In genomic region chr3:56654460-56654859, GRCh38 we compare ENCODE assay signal across 29 cellular contexts. TPM values are rescaled to one million over a fixed set of nuclear protein-coding genes. Genes with fewer than 3 reads are reported as not detected.
DNase-seq lines count a peak whose midpoint lies in the region; ATAC-seq and TF ChIP-seq lines count a peak whose summit lies in the region.
"Had no signal": no experiment of that assay in that cellular context is flagged by ENCODE, and none has a peak within 500 bp of the region (broad histone marks: within the 10 kb centered on the region; RNA-seq: fewer than 3 reads in every experiment).

No MANE protein-coding gene starts in this region.

- no peaks in the 10 kb centered on the region for H3K4me1 ChIP-seq in HEK293 (ENCODE audit: control insufficient read depth, insufficient read depth, low read length)
- no peaks in the 10 kb centered on the region for H3K4me1 ChIP-seq in endodermal cell (ENCODE audit: control insufficient read depth, insufficient read depth, low read length)
- H3K4me1 ChIP-seq: left lung, upper lobe of right lung had no signal

- intact Hi-C loops in activated CD4-positive, alpha-beta memory T cell treated with anti-CD3 and anti-CD28 coated beads for 36 hours (cut with micrococcal nuclease) = no loop called here

- 92 to 100% methylated on average over 1 of the region's 1 CpG for WGBS in endodermal cell (ENCODE audit: insufficient coverage in 1 of 2, insufficient read length in 1 of 2), 2 experiments

- peaks cover 36 to 68% of the 10 kb centered on the region in 2 experiments for H3K36me3 ChIP-seq in HEK293 (ENCODE audit: control insufficient read depth in 2 of 2, insufficient read depth in 1 of 2, low read length in 2 of 2)
- H3K36me3 ChIP-seq in endodermal cell (ENCODE audit: control insufficient read depth, insufficient read depth, low read length) = peaks cover 94% of the 10 kb centered on the region

- H3K4me3 ChIP-seq in HEK293 (ENCODE audit: low read depth, low read length) (no peak overlapping the region), endodermal cell (ENCODE audit: low read length) (no peak overlapping the region)
- H3K4me3 ChIP-seq: coronary artery, left lung, SK-N-MC, upper lobe of right lung had no signal

- no peak overlapping the region for H3K4me3 Mint-ChIP-seq in activated CD4-positive, alpha-beta memory T cell treated with anti-CD3 and anti-CD28 coated beads for 36 hours
- no peak overlapping the region for H3K4me3 Mint-ChIP-seq in activated CD4-positive, alpha-beta memory T cell treated with anti-CD3 and anti-CD28 coated beads, Interleukin-2, amount 10 ng/mL, durations not matched to agents 7 days and 5 days
- no peak overlapping the region for H3K4me3 Mint-ChIP-seq in endodermal cell
- no peak overlapping the region for H3K4me3 Mint-ChIP-seq in natural killer cell treated with Interleukin-12 subunit alpha and Interleukin-12 subunit beta and Interleukin-15 and Interleukin-18, amount 100 ng/mL, for 72 hours
- H3K4me3 Mint-ChIP-seq: activated naive CD4-positive, alpha-beta T cell treated with anti-CD3 and anti-CD28 coated beads, Interleukin-2, amount 50 U/mL, for 24 hours; T-helper 1 cell treated with Interleukin-12 subunit alpha and Interleukin-12 subunit beta and Interleukin-4 antibody, amounts not matched to agents 30 μg/mL and 1 μg/mL, for 36 hours had no signal

- H3K4me1 Mint-ChIP-seq in activated CD4-positive, alpha-beta memory T cell treated with anti-CD3 and anti-CD28 coated beads for 36 hours (ENCODE audit: low read depth) = peaks cover 34% of the 10 kb centered on the region
- H3K4me1 Mint-ChIP-seq in activated CD4-positive, alpha-beta memory T cell treated with anti-CD3 and anti-CD28 coated beads, Interleukin-2, amount 10 ng/mL, durations not matched to agents 7 days and 5 days = peaks cover 20% of the 10 kb centered on the region
- H3K4me1 Mint-ChIP-seq in endodermal cell = peaks cover 2% of the 10 kb centered on the region
- peaks cover 12 to 20% of the 10 kb centered on the region in 2 donors for H3K4me1 Mint-ChIP-seq in natural killer cell treated with Interleukin-12 subunit alpha and Interleukin-12 subunit beta and Interleukin-15 and Interleukin-18, amount 100 ng/mL, for 72 hours (ENCODE audit: low read depth in 2 of 2)

- H3K9me3 ChIP-seq in HEK293 (ENCODE audit: control insufficient read depth, insufficient read depth, low read depth, low read length) (no peaks in the 10 kb centered on the region), endodermal cell (ENCODE audit: control insufficient read depth, low read length) (no peaks in the 10 kb centered on the region)
- H3K9me3 ChIP-seq: left lung, upper lobe of right lung had no signal

- H3K9me3 Mint-ChIP-seq in activated CD4-positive, alpha-beta memory T cell treated with anti-CD3 and anti-CD28 coated beads for 36 hours = peaks cover 2% of the 10 kb centered on the region
- no peaks in the 10 kb centered on the region for H3K9me3 Mint-ChIP-seq in activated CD4-positive, alpha-beta memory T cell treated with anti-CD3 and anti-CD28 coated beads, Interleukin-2, amount 10 ng/mL, durations not matched to agents 7 days and 5 days
- no peaks in the 10 kb centered on the region for H3K9me3 Mint-ChIP-seq in endodermal cell
- H3K9me3 Mint-ChIP-seq in natural killer cell treated with Interleukin-12 subunit alpha and Interleukin-12 subunit beta and Interleukin-15 and Interleukin-18, amount 100 ng/mL, for 72 hours = no peaks in the 10 kb centered on the region
- H3K9me3 Mint-ChIP-seq: activated naive CD4-positive, alpha-beta T cell treated with anti-CD3 and anti-CD28 coated beads, Interleukin-2, amount 50 U/mL, for 24 hours; T-helper 1 cell treated with Interleukin-12 subunit alpha and Interleukin-12 subunit beta and Interleukin-4 antibody, amounts not matched to agents 30 μg/mL and 1 μg/mL, for 36 hours had no signal

- no peaks in the 10 kb centered on the region for H3K27me3 Mint-ChIP-seq in activated CD4-positive, alpha-beta memory T cell treated with anti-CD3 and anti-CD28 coated beads for 36 hours
- H3K27me3 Mint-ChIP-seq in activated CD4-positive, alpha-beta memory T cell treated with anti-CD3 and anti-CD28 coated beads, Interleukin-2, amount 10 ng/mL, durations not matched to agents 7 days and 5 days = no peaks in the 10 kb centered on the region
- H3K27me3 Mint-ChIP-seq in endodermal cell (ENCODE audit: insufficient read depth) = no peaks in the 10 kb centered on the region
- H3K27me3 Mint-ChIP-seq in natural killer cell treated with Interleukin-12 subunit alpha and Interleukin-12 subunit beta and Interleukin-15 and Interleukin-18, amount 100 ng/mL, for 72 hours = no peaks in the 10 kb centered on the region
- H3K27me3 Mint-ChIP-seq: activated naive CD4-positive, alpha-beta T cell treated with anti-CD3 and anti-CD28 coated beads, Interleukin-2, amount 50 U/mL, for 24 hours had no signal

- H3K27me3 ChIP-seq in endodermal cell (ENCODE audit: control insufficient read depth, insufficient read depth, low read length, poor library complexity, severe bottlenecking) = no peaks in the 10 kb centered on the region
- H3K27me3 ChIP-seq: left lung, upper lobe of right lung had no signal

- H3K36me3 Mint-ChIP-seq in activated CD4-positive, alpha-beta memory T cell treated with anti-CD3 and anti-CD28 coated beads for 36 hours = peaks cover 51% of the 10 kb centered on the region
- H3K36me3 Mint-ChIP-seq in activated CD4-positive, alpha-beta memory T cell treated with anti-CD3 and anti-CD28 coated beads, Interleukin-2, amount 10 ng/mL, durations not matched to agents 7 days and 5 days (ENCODE audit: low read depth) = peaks cover 81% of the 10 kb centered on the region
- peaks cover 77% of the 10 kb centered on the region for H3K36me3 Mint-ChIP-seq in endodermal cell (ENCODE audit: low read depth)
- H3K36me3 Mint-ChIP-seq in natural killer cell treated with Interleukin-12 subunit alpha and Interleukin-12 subunit beta and Interleukin-15 and Interleukin-18, amount 100 ng/mL, for 72 hours = peaks cover 39% of the 10 kb centered on the region

- no peak for TF ChIP-seq CTCF in HEK293 (tag by site-specific recombination; IDR thresholded peaks at IDR 0.05)
- TF ChIP-seq CTCF in endodermal cell (conservative IDR thresholded peaks at IDR 0.05) = no peak

- no peak overlapping the region for H3K9ac ChIP-seq in endodermal cell (ENCODE audit: extremely low read depth, low read length, poor library complexity, severe bottlenecking)

- DNase-seq in activated CD4-positive, alpha-beta memory T cell treated with anti-CD3 and anti-CD28 coated beads for 36 hours = no peak
- no peak for DNase-seq in activated CD4-positive, alpha-beta memory T cell treated with anti-CD3 and anti-CD28 coated beads, Interleukin-2, amount 10 ng/mL, durations not matched to agents 7 days and 5 days
- DNase-seq in endodermal cell = no peak
- DNase-seq in natural killer cell treated with Interleukin-12 subunit alpha and Interleukin-12 subunit beta and Interleukin-15 and Interleukin-18, amount 100 ng/mL, for 72 hours (ENCODE audit: low spot score) = no peak
- no peak for DNase-seq in mucosa of gallbladder (ENCODE audit: low spot score)
- no peak for DNase-seq in RKO (ENCODE audit: low spot score)
- DNase-seq: activated CD4-positive, alpha-beta T cell treated with anti-CD3 and anti-CD28 coated beads, Interleukin-2, amount 50 U/mL, for 48 hours; activated CD4-positive, CD25-positive, alpha-beta regulatory T cell treated with anti-CD3 and anti-CD28 coated beads, Interleukin-2, amount 50 U/mL, for 72 hours; activated CD8-positive, alpha-beta memory T cell treated with anti-CD3 and anti-CD28 coated beads, Interleukin-2, amount 50 U/mL, for 4 hours; aorta; C1 segment of cervical spinal cord; DND-41; effector memory CD4-positive, alpha-beta T cell; erythroblast; KBM-7; left lung; MM.1S; NCI-H2029; NCI-H524 treated with DMSO at 0.1 percent for 48 hours; stimulated activated CD4-positive, alpha-beta T cell treated with anti-CD3 and anti-CD28 coated beads, Interleukin-15, amount 100 ng/mL, for 24 hours; stimulated activated CD4-positive, alpha-beta T cell treated with anti-CD3 and anti-CD28 coated beads, Interleukin-4, amount 100 ng/mL, for 4 hours; upper lobe of right lung had no signal

- CTCF ChIA-PET in activated CD4-positive, alpha-beta memory T cell treated with anti-CD3 and anti-CD28 coated beads for 36 hours (lab: Charles Lee) = no interaction called here
- CTCF ChIA-PET in activated CD4-positive, alpha-beta memory T cell treated with anti-CD3 and anti-CD28 coated beads, Interleukin-2, amount 10 ng/mL, durations not matched to agents 7 days and 5 days (lab: Charles Lee) = interaction anchor here (1.3 kb wide), 1 partner anchor 145 kb away, joined by 4 read pairs; no protein-coding TSS in a partner anchor
- CTCF ChIA-PET in HEK293 (lab: Yijun Ruan, JAX) = interaction anchor here (0.6 kb wide), 1 partner anchor 333 kb away, joined by 3 read pairs; no protein-coding TSS in a partner anchor

- H3K27ac Mint-ChIP-seq in activated CD4-positive, alpha-beta memory T cell treated with anti-CD3 and anti-CD28 coated beads for 36 hours = peak overlapping the region; percentile 20
- H3K27ac Mint-ChIP-seq in activated CD4-positive, alpha-beta memory T cell treated with anti-CD3 and anti-CD28 coated beads, Interleukin-2, amount 10 ng/mL, durations not matched to agents 7 days and 5 days = no peak overlapping the region
- peak overlapping the region; percentile 48 for H3K27ac Mint-ChIP-seq in endodermal cell
- H3K27ac Mint-ChIP-seq in natural killer cell treated with Interleukin-12 subunit alpha and Interleukin-12 subunit beta and Interleukin-15 and Interleukin-18, amount 100 ng/mL, for 72 hours = peak overlapping the region; percentile 49 to 75
- H3K27ac Mint-ChIP-seq: activated naive CD4-positive, alpha-beta T cell treated with anti-CD3 and anti-CD28 coated beads, Interleukin-2, amount 50 U/mL, for 24 hours; T-helper 1 cell treated with Interleukin-12 subunit alpha and Interleukin-12 subunit beta and Interleukin-4 antibody, amounts not matched to agents 30 μg/mL and 1 μg/mL, for 36 hours had no signal

- H3K27ac ChIP-seq in HEK293 (ENCODE audit: extremely low read depth, low read depth, low read length) (no peak overlapping the region), endodermal cell (ENCODE audit: low read depth, low read length) (no peak overlapping the region)
- H3K27ac ChIP-seq: 22Rv1, coronary artery, left lung, SK-N-MC, upper lobe of right lung had no signal

- POLR2A ChIA-PET in activated CD4-positive, alpha-beta memory T cell treated with anti-CD3 and anti-CD28 coated beads for 36 hours (lab: Charles Lee) = no interaction called here
- POLR2A ChIA-PET in activated CD4-positive, alpha-beta memory T cell treated with anti-CD3 and anti-CD28 coated beads, Interleukin-2, amount 10 ng/mL, durations not matched to agents 7 days and 5 days (lab: Charles Lee) = no interaction called here
- POLR2A ChIA-PET in HEK293 (lab: Yijun Ruan, JAX) = interaction anchor here (0.5 kb wide), 1 partner anchor 20 kb away, joined by 4 read pairs; no protein-coding TSS in a partner anchor

- no peak for ATAC-seq in natural killer cell treated with Interleukin-12 subunit alpha and Interleukin-12 subunit beta and Interleukin-15 and Interleukin-18, amount 100 ng/mL, for 72 hours
- ATAC-seq in HG03521 (IDR thresholded peaks at IDR 0.05; ENCODE audit: unreplicated experiment) = no peak
- ATAC-seq: left lung, upper lobe of right lung had no signal

RNA-seq across cellular contexts. Expression of gene TASOR, which starts 28.6 kb away (rescaled TPM):
- 10 to 100 TPM; 71.8 to 81.3 TPM for total RNA-seq in activated CD4-positive, alpha-beta memory T cell treated with anti-CD3 and anti-CD28 coated beads for 36 hours
- total RNA-seq in activated CD4-positive, alpha-beta memory T cell treated with anti-CD3 and anti-CD28 coated beads, Interleukin-2, amount 10 ng/mL, durations not matched to agents 7 days and 5 days = 10 to 100 TPM; 71.6 to 75.6 TPM
- total RNA-seq in endodermal cell (10 to 100 TPM; 62.5 to 94.2 TPM), mucosa of gallbladder (58.4 TPM)
- polyA plus RNA-seq in endodermal cell (2013, experiment 1 of 2) = 65.3 TPM
- 75.6 TPM for polyA plus RNA-seq in endodermal cell (2013, experiment 2 of 2)
- total RNA-seq in natural killer cell treated with Interleukin-12 subunit alpha and Interleukin-12 subunit beta and Interleukin-15 and Interleukin-18, amount 100 ng/mL, for 72 hours = 10 to 100 TPM; 50.4 to 56.4 TPM
